In the genomic region with DNA sequence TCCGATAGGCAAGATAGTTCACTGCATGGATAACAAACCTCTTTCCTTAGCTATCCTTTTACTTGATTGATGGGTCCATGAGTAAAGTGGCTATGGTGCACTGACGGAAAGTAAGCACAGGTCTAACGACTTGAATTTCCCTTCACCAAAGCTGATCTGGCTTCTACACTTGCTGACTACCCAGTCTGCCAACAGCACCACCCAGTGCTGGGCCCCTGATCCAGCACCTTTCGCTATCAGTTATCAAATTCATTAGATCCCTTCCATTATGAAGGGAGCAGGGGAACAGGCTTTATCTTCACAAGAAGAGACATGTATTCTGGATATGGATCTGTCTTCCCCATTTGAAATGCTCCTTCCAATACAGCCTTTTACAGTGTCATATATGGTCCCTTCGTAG, we compare ENCODE assay signal across 17 cellular contexts.
DNase-seq lines count a peak whose midpoint lies in the region; ATAC-seq and TF ChIP-seq lines count a peak whose summit lies in the region.
"Had no signal": no experiment of that assay in that cellular context is flagged by ENCODE, and none has a peak within 500 bp of the region (broad histone marks: within the 10 kb centered on the region; RNA-seq: fewer than 3 reads in every experiment).

No MANE protein-coding gene starts in this region.

- TF ChIP-seq CTCF in dorsolateral prefrontal cortex (IDR thresholded peaks at IDR 0.05 in 54 of 56, conservative IDR thresholded peaks at IDR 0.05 in 2 of 56; ENCODE audit: low read depth in 1 of 56, partially characterized antibody in 56 of 56): peak in 50 of 56 donors; percentile 15 to 77 (median 50)

- ATAC-seq in GM19035 (IDR thresholded peaks at IDR 0.05; ENCODE audit: unreplicated experiment): no peak
- ATAC-seq in HG03095 (IDR thresholded peaks at IDR 0.05; ENCODE audit: unreplicated experiment): no peak
- ATAC-seq: A549; naive thymus-derived CD4-positive, alpha-beta T cell; pancreas had no signal

- DNase-seq in NCI-H82 (lab: John Stamatoyannopoulos, UW) (peak; percentile 14), NCI-H82 treated with DMSO at 0.1 percent for 48 hours (lab: John Stamatoyannopoulos, UW; ENCODE audit: unreplicated experiment) (no peak), NCI-H1694 treated with DMSO at 0.1 percent for 48 hours (lab: John Stamatoyannopoulos, UW) (peak; percentile 7), dorsolateral prefrontal cortex (peak in 5 of 10 donors; percentile 20 to 43 (median 37)), pons (ENCODE audit: low spot score) (peak; percentile 37)
- no peak for DNase-seq in activated CD4-positive, CD25-positive, alpha-beta regulatory T cell treated with anti-CD3 and anti-CD28 coated beads, Interleukin-2, amount 50 U/mL, for 72 hours
- DNase-seq: activated gamma-delta T cell; mesenchymal stem cell; naive thymus-derived CD4-positive, alpha-beta T cell; NCI-H187 treated with DMSO at 0.1 percent for 48 hours; NCI-H510A; pancreas; sigmoid colon had no signal

- no peak overlapping the region for H3K4me3 ChIP-seq in dorsolateral prefrontal cortex
- H3K4me3 ChIP-seq: A549, pancreas, sigmoid colon, suprapubic skin had no signal

- no peak overlapping the region for H3K27ac ChIP-seq in dorsolateral prefrontal cortex
- H3K27ac ChIP-seq: A549, pancreas, sigmoid colon, suprapubic skin had no signal

- peaks cover 0 to 20% (median 0%) of the 10 kb centered on the region in 45 donors for H3K27me3 ChIP-seq in dorsolateral prefrontal cortex
- H3K27me3 ChIP-seq: pancreas, sigmoid colon, suprapubic skin had no signal

- intact Hi-C loops in dorsolateral prefrontal cortex (cut with DNase I): no loop called here

Comparison
In these comparisons a context has a peak if more than half of its experiments do, and no peak if none do; other contexts are left out.
1. DNase-seq: peak in NCI-H82 (single experiment), NCI-H1694 treated with DMSO at 0.1 percent for 48 hours (single experiment) and pons (single experiment); none in NCI-H82 treated with DMSO at 0.1 percent for 48 hours (single experiment) and activated CD4-positive, CD25-positive, alpha-beta regulatory T cell treated with anti-CD3 and anti-CD28 coated beads, Interleukin-2, amount 50 U/mL, for 72 hours (single experiment).